In the genomic region with DNA sequence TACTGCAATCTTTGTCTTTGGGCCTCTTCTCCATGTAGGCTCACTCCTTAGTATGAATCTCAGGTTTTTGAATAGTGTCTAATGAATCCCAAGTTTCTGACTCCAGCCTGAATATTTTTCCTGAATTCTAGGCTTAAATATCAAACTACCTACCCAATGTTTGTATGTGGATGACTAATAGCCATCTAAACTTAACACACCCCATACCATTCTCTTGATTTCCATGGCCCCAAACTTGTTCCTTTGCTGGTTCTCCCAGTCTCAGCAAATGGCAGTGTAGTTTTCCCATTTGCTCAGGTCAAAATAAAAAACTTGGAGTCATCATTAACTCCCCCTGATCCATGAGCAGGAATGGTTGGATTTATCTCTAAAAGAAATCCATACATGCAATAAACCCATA, we compare ENCODE assay signal across 42 cellular contexts. TPM values are rescaled to one million over a fixed set of nuclear protein-coding genes. Genes with fewer than 3 reads are reported as not detected.
"Had no signal": no experiment of that assay in that cellular context is flagged by ENCODE, and none has a peak within 500 bp of the region (broad histone marks: within the 10 kb centered on the region; RNA-seq: fewer than 3 reads in every experiment).

No MANE protein-coding gene starts in this region.

- H3K27me3 Mint-ChIP-seq: activated B cell treated with CpG ODN at 0.5 μM for 24 hours; activated CD4-positive, alpha-beta memory T cell treated with anti-CD3 and anti-CD28 coated beads for 36 hours; activated CD4-positive, alpha-beta T cell treated with anti-CD3 and anti-CD28 coated beads, Interleukin-2, amount 10 ng/mL, durations not matched to agents 24 days and 14 days; activated CD8-positive, alpha-beta T cell treated with anti-CD3 and anti-CD28 coated beads for 36 hours; activated naive CD8-positive, alpha-beta T cell treated with anti-CD3 and anti-CD28 coated beads, Interleukin-2, amount 10 ng/mL, durations not matched to agents 7 days and 5 days; activated T-helper 17 cell treated with anti-CD3 and anti-CD28 coated beads, Interleukin-2, amount 50 U/mL, for 72 hours; central memory CD8-positive, alpha-beta T cell had no signal

- ATAC-seq: activated CD8-positive, alpha-beta T cell treated with anti-CD3 and anti-CD28 coated beads for 36 hours; activated naive CD4-positive, alpha-beta T cell treated with anti-CD3 and anti-CD28 coated beads, Interleukin-2, amount 50 U/mL, for 72 hours; activated T-cell treated with anti-CD3 and anti-CD28 coated beads, Interleukin-2, amount 50 U/mL, for 4 hours; activated T-cell treated with anti-CD3 and anti-CD28 coated beads, Interleukin-2, amount 50 U/mL, for 72 hours; activated T-helper 17 cell treated with anti-CD3 and anti-CD28 coated beads, Interleukin-2, amount 50 U/mL, for 72 hours; body of pancreas had no signal

- H3K36me3 ChIP-seq: adrenal gland, brain microvascular endothelial cell, breast epithelium, cardiac muscle cell had no signal

- H3K9me3 Mint-ChIP-seq: activated B cell treated with CpG ODN at 0.5 μM for 24 hours; activated CD8-positive, alpha-beta T cell treated with anti-CD3 and anti-CD28 coated beads for 36 hours; activated naive CD4-positive, alpha-beta T cell treated with anti-CD3 and anti-CD28 coated beads, Interleukin-2, amount 50 U/mL, for 72 hours; activated T-helper 1 cell treated with anti-CD3 and anti-CD28 coated beads, Interleukin-12 subunit alpha, Interleukin-12 subunit beta, Interleukin-2, Interleukin-4 antibody, amounts not matched to agents 30 ng/mL and 10 ng/mL and 1 ng/mL, durations not matched to agents 14 hours and 24 hours and 36 hours; activated T-helper 17 cell treated with anti-CD3 and anti-CD28 coated beads, Interleukin-2, amount 50 U/mL, for 72 hours; central memory CD8-positive, alpha-beta T cell; T-helper 2 cell treated with Interferon-gamma antibody and Interleukin-4, amounts not matched to agents 5 μg/mL and 100 μg/mL, for 36 hours had no signal

- DNase-seq: activated B cell treated with CpG ODN at 0.5 μM for 24 hours; activated CD4-positive, alpha-beta memory T cell treated with anti-CD3 and anti-CD28 coated beads for 36 hours; activated CD4-positive, alpha-beta T cell treated with anti-CD3 and anti-CD28 coated beads for 4 hours; activated CD4-positive, alpha-beta T cell treated with anti-CD3 and anti-CD28 coated beads, Interleukin-2, amount 10 ng/mL, durations not matched to agents 24 days and 14 days; activated CD4-positive, alpha-beta T cell treated with anti-CD3 and anti-CD28 coated beads, Interleukin-2, amount 50 U/mL, for 1 hour; activated CD4-positive, alpha-beta T cell treated with anti-CD3 and anti-CD28 coated beads, Interleukin-2, amount 50 U/mL, for 4 hours; activated CD4-positive, CD25-positive, alpha-beta regulatory T cell treated with anti-CD3 and anti-CD28 coated beads, Interleukin-2, amount 50 U/mL, for 72 hours; activated CD8-positive, alpha-beta memory T cell treated with anti-CD3 and anti-CD28 coated beads, Interleukin-2, amount 50 U/mL, for 4 hours; activated CD8-positive, alpha-beta T cell treated with anti-CD3 and anti-CD28 coated beads for 36 hours; activated effector memory CD4-positive, alpha-beta T cell treated with anti-CD3 and anti-CD28 coated beads, Interleukin-2, amount 50 U/mL, for 16 hours; activated gamma-delta T cell treated with Interleukin-2 at 50 U/mL for 16 hours; activated naive CD4-positive, alpha-beta T cell; activated naive CD4-positive, alpha-beta T cell treated with anti-CD3 and anti-CD28 coated beads for 36 hours; activated naive CD4-positive, alpha-beta T cell treated with anti-CD3 and anti-CD28 coated beads, Interleukin-2, amount 50 U/mL, for 16 hours; activated naive CD8-positive, alpha-beta T cell treated with anti-CD3 and anti-CD28 coated beads, Interleukin-2, amount 10 ng/mL, durations not matched to agents 7 days and 5 days; activated T-cell treated with anti-CD3 and anti-CD28 coated beads for 4 hours; activated T-cell treated with anti-CD3 and anti-CD28 coated beads, Interleukin-2, amount 50 U/mL, for 1 hour; activated T-cell treated with anti-CD3 and anti-CD28 coated beads, Interleukin-2, amount 50 U/mL, for 4 hours; activated T-cell treated with anti-CD3 and anti-CD28 coated beads, Interleukin-2, amount 50 U/mL, for 72 hours; adrenal gland; amniotic stem cell; aorta; body of pancreas; brain microvascular endothelial cell; caudate nucleus; cerebellar nuclear complex; T-helper 1 cell; T-helper 2 cell; T-helper 9 cell had no signal

- H3K4me1 ChIP-seq: adrenal gland, body of pancreas, breast epithelium had no signal

- H3K27me3 ChIP-seq: adrenal gland, body of pancreas, brain microvascular endothelial cell, breast epithelium, cardiac muscle cell had no signal

- FAIRE-seq: astrocyte, TTC549 had no signal

- H3K4me3 Mint-ChIP-seq: activated B cell treated with CpG ODN at 0.5 μM for 24 hours; activated CD4-positive, alpha-beta memory T cell treated with anti-CD3 and anti-CD28 coated beads for 36 hours; activated CD4-positive, alpha-beta T cell treated with anti-CD3 and anti-CD28 coated beads, Interleukin-2, amount 10 ng/mL, durations not matched to agents 24 days and 14 days; activated CD8-positive, alpha-beta T cell treated with anti-CD3 and anti-CD28 coated beads for 36 hours; activated naive CD4-positive, alpha-beta T cell treated with anti-CD3 and anti-CD28 coated beads for 36 hours; activated naive CD8-positive, alpha-beta T cell treated with anti-CD3 and anti-CD28 coated beads, Interleukin-2, amount 10 ng/mL, durations not matched to agents 7 days and 5 days; activated T-cell treated with anti-CD3 and anti-CD28 coated beads, Interleukin-2, amount 50 U/mL, for 4 hours; activated T-cell treated with anti-CD3 and anti-CD28 coated beads, Interleukin-2, amount 50 U/mL, for 72 hours; activated T-helper 1 cell treated with anti-CD3 and anti-CD28 coated beads, Interleukin-12 subunit alpha, Interleukin-12 subunit beta, Interleukin-2, Interleukin-4 antibody, amounts not matched to agents 30 ng/mL and 10 ng/mL and 1 ng/mL, durations not matched to agents 14 hours and 24 hours and 36 hours; activated T-helper 17 cell treated with anti-CD3 and anti-CD28 coated beads, Interleukin-2, amount 50 U/mL, for 72 hours; central memory CD8-positive, alpha-beta T cell; T-helper 1 cell treated with Interleukin-12 subunit alpha and Interleukin-12 subunit beta and Interleukin-4 antibody, amounts not matched to agents 30 μg/mL and 1 μg/mL, for 36 hours; T-helper 2 cell treated with Interferon-gamma antibody and Interleukin-4, amounts not matched to agents 5 μg/mL and 100 μg/mL, for 36 hours had no signal

- H3K27ac ChIP-seq: adrenal gland, body of pancreas, brain microvascular endothelial cell, breast epithelium, cardiac muscle cell, VCaP had no signal

- H3K4me1 Mint-ChIP-seq: activated T-helper 17 cell treated with anti-CD3 and anti-CD28 coated beads, Interleukin-2, amount 50 U/mL, for 72 hours had no signal

- H3K27ac Mint-ChIP-seq: activated B cell treated with CpG ODN at 0.5 μM for 24 hours; activated CD4-positive, alpha-beta memory T cell treated with anti-CD3 and anti-CD28 coated beads for 36 hours; activated CD4-positive, alpha-beta T cell treated with anti-CD3 and anti-CD28 coated beads, Interleukin-2, amount 10 ng/mL, durations not matched to agents 24 days and 14 days; activated CD8-positive, alpha-beta T cell treated with anti-CD3 and anti-CD28 coated beads for 36 hours; activated naive CD4-positive, alpha-beta T cell treated with anti-CD3 and anti-CD28 coated beads for 36 hours; activated naive CD4-positive, alpha-beta T cell treated with anti-CD3 and anti-CD28 coated beads, Interleukin-2, amount 50 U/mL, for 72 hours; activated T-cell treated with anti-CD3 and anti-CD28 coated beads, Interleukin-2, amount 50 U/mL, for 72 hours; activated T-helper 1 cell treated with anti-CD3 and anti-CD28 coated beads, Interleukin-12 subunit alpha, Interleukin-12 subunit beta, Interleukin-2, Interleukin-4 antibody, amounts not matched to agents 30 ng/mL and 10 ng/mL and 1 ng/mL, durations not matched to agents 14 hours and 24 hours and 36 hours; activated T-helper 17 cell treated with anti-CD3 and anti-CD28 coated beads, Interleukin-2, amount 50 U/mL, for 72 hours; T-helper 1 cell treated with Interleukin-12 subunit alpha and Interleukin-12 subunit beta and Interleukin-4 antibody, amounts not matched to agents 30 μg/mL and 1 μg/mL, for 36 hours; T-helper 2 cell treated with Interferon-gamma antibody and Interleukin-4, amounts not matched to agents 5 μg/mL and 100 μg/mL, for 36 hours had no signal

- H3K4me3 ChIP-seq: adrenal gland, body of pancreas, breast epithelium, cardiac muscle cell had no signal

- H3K9me3 ChIP-seq: adrenal gland, body of pancreas, breast epithelium had no signal

RNA-seq across cellular contexts. Expression of a gene that starts 46.7 kb away (rescaled TPM):
- total RNA-seq: activated B cell treated with CpG ODN at 0.5 μM for 24 hours; activated CD4-positive, alpha-beta memory T cell treated with anti-CD3 and anti-CD28 coated beads for 36 hours; activated CD4-positive, alpha-beta T cell treated with anti-CD3 and anti-CD28 coated beads, Interleukin-2, amount 10 ng/mL, durations not matched to agents 24 days and 14 days; activated CD8-positive, alpha-beta memory T cell treated with anti-CD3 and anti-CD28 coated beads for 36 hours; activated naive CD4-positive, alpha-beta T cell treated with anti-CD3 and anti-CD28 coated beads, Interleukin-2, amount 50 U/mL, for 72 hours; activated T-cell treated with anti-CD3 and anti-CD28 coated beads, Interleukin-2, amount 50 U/mL, for 72 hours; activated T-helper 1 cell treated with anti-CD3 and anti-CD28 coated beads, Interleukin-12 subunit alpha, Interleukin-12 subunit beta, Interleukin-2, Interleukin-4 antibody, amounts not matched to agents 30 ng/mL and 10 ng/mL and 1 ng/mL, durations not matched to agents 14 hours and 24 hours and 36 hours; adrenal gland; astrocyte; body of pancreas; cardiac muscle cell; chondrocyte had no signal
